9 cellular contexts compared by ENCODE assay signal in the genomic region with DNA sequence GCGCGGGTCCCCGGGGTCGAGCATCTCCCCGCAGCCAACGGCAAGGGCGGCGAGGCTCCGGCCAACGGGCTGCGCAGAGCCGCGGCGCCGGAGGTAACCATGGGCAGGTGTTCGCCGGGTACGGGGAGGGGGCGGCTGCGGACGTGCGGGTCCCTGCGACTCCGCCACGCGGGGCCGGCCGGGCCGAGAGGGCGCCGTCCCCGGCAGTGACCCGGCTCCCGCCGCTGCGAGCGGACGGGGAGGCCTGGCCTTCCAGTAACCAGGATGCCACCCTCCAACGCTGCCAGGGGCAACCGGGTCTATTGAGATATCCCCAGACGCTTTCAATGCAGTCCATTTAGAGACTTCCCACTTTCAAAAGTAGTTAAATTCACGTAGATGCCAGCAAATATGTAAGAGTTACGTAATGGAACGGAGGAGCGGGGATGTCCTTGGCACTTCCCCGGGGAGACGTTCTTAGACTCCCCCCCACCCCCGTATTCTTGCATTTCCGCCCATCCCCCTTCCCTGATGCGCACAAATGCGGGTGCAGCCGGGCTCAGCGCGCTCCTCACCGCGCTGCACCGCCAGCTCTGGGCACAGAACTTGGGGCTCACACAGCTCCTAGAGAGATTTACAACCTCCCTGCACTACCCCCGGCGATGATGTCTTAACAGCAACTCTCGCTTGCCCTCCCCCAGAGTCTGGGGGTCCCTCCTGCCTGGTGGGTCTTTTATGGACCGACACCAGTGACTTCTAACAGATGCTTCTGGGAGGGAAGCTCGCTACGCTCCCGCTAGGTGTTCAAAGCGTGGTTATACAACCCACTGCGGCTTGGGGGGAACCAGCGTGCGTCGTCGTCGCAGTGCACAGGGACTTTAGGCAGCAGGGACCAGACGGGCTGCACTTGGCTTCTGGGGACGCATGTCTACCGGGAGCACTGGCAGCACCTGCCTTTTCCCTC. TPM values are rescaled to one million over a fixed set of nuclear protein-coding genes. Genes with fewer than 3 reads are reported as not detected.
A peak's percentile ranks its signal among the peaks of the same experiment; 100 is the strongest.
DNase-seq lines count a peak whose midpoint lies in the region; ATAC-seq, FAIRE-seq and TF ChIP-seq lines count a peak whose summit lies in the region.
"Had no signal": no experiment of that assay in that cellular context is flagged by ENCODE, and none has a peak within 500 bp of the region (broad histone marks: within the 10 kb centered on the region; RNA-seq: fewer than 3 reads in every experiment).

No MANE protein-coding gene starts in this region.

- TF ChIP-seq EP300 in H1 (IDR thresholded peaks at IDR 0.05; ENCODE audit: borderline replicate concordance in 1 of 2, low read depth in 2 of 2, low read length in 2 of 2), result no peak

- H3K27ac ChIP-seq in H1 (ENCODE audit: low read depth, low read length) (no peak overlapping the region), vagina (peak overlapping the region; percentile 46)
- H3K27ac ChIP-seq: 22Rv1 had no signal

- peaks cover 50% of the 10 kb centered on the region for H3K4me1 Mint-ChIP-seq in activated CD4-positive, alpha-beta T cell treated with anti-CD3 and anti-CD28 coated beads for 36 hours
- peaks cover 9 to 19% (median 17%) of the 10 kb centered on the region in 4 donors for H3K4me1 Mint-ChIP-seq in naive thymus-derived CD8-positive, alpha-beta T cell

- no peak for TF ChIP-seq POLR2A in H1 (IDR thresholded peaks at IDR 0.05; ENCODE audit: control extremely low read depth in 1 of 2, low read depth in 2 of 2, low read length in 2 of 2)
- no peak for TF ChIP-seq POLR2A in vagina (IDR thresholded peaks at IDR 0.05)

- WGBS in H1 (ENCODE audit: extremely low coverage in 1 of 2, insufficient coverage in 1 of 2, insufficient read length in 1 of 2, insufficient replicate concordance in 2 of 2, low coverage in 1 of 2, low lambda C conversion rate in 2 of 2, missing lambda C conversion rate in 1 of 2), 2 experiments, result 2% methylated on average over 74 of the region's 74 CpGs; no CpG with 5 or more reads in 1 of the 2 experiments

- no peak overlapping the region for H2BK15ac ChIP-seq in H1 (ENCODE audit: low read length)

- H2BK12ac ChIP-seq in H1 (ENCODE audit: low read depth, low read length), result no peak overlapping the region

- H3K27me3 ChIP-seq in H1 (replicated peaks in 1 of 4; ENCODE audit: control insufficient read depth in 3 of 4, extremely low read depth in 1 of 4, insufficient read depth in 3 of 4, low read length in 3 of 4), result peaks cover 47 to 77% (median 72%) of the 10 kb centered on the region in 4 experiments
- peaks cover 4% of the 10 kb centered on the region for H3K27me3 ChIP-seq in vagina

- no peak for TF ChIP-seq RAD21 in H1 (IDR thresholded peaks at IDR 0.05 in 1 of 2, conservative IDR thresholded peaks at IDR 0.05 in 1 of 2; ENCODE audit: low read depth in 2 of 2, low read length in 2 of 2)

- peak overlapping the region; percentile 44 to 74 (median 53) for H3K4me3 ChIP-seq in H1 (ENCODE audit: extremely low read depth in 1 of 4, insufficient read depth in 2 of 4, low read depth in 3 of 4, low read length in 4 of 4)
- peak overlapping the region; percentile 46 to 47 for H3K4me3 ChIP-seq in vagina

- no peak overlapping the region for H3K9ac ChIP-seq in H1 (replicated peaks in 1 of 4; ENCODE audit: extremely low read depth in 1 of 4, low read depth in 3 of 4, low read length in 3 of 4)

- H4K8ac ChIP-seq in H1 (ENCODE audit: extremely low read depth, insufficient read depth, low read length), result no peak overlapping the region

- peak; percentile 68 for DNase-seq in DMS 273 (lab: John Stamatoyannopoulos, UW; ENCODE audit: unreplicated experiment)
- no peak for DNase-seq in DMS 273 treated with DMSO at 0.1 percent for 48 hours (lab: John Stamatoyannopoulos, UW)
- peak; percentile 62 for DNase-seq in activated CD4-positive, alpha-beta T cell treated with anti-CD3 and anti-CD28 coated beads for 36 hours
- peak in 1 of 2 experiments; percentile 64 for DNase-seq in H1 (ENCODE audit: low read depth in 1 of 2, low spot score in 2 of 2)
- DNase-seq in naive thymus-derived CD8-positive, alpha-beta T cell, result no peak
- peak in 1 of 2 donors; percentile 67 for DNase-seq in vagina (ENCODE audit: extremely low spot score in 2 of 2)
- DNase-seq in KG1 (lab: John Stamatoyannopoulos, UW), result no peak

- H3K4me2 ChIP-seq in H1 (ENCODE audit: insufficient read depth in 1 of 2, low read depth in 2 of 2, low read length in 2 of 2), result peak overlapping the region; percentile 88 to 95

- H3K4ac ChIP-seq in H1 (replicated peaks; ENCODE audit: insufficient read length, low read depth, low read length), result no peak overlapping the region

- H3K27ac Mint-ChIP-seq in activated CD4-positive, alpha-beta T cell treated with anti-CD3 and anti-CD28 coated beads for 36 hours, result peak overlapping the region; percentile 90
- peak overlapping the region in 1 of 10 donors; percentile 24 for H3K27ac Mint-ChIP-seq in naive thymus-derived CD8-positive, alpha-beta T cell

- H2BK20ac ChIP-seq in H1 (ENCODE audit: low read length), result no peak overlapping the region

- peaks cover 42% of the 10 kb centered on the region for H3K27me3 Mint-ChIP-seq in activated CD4-positive, alpha-beta T cell treated with anti-CD3 and anti-CD28 coated beads for 36 hours
- H3K27me3 Mint-ChIP-seq in naive thymus-derived CD8-positive, alpha-beta T cell, result peaks cover 41 to 68% (median 54%) of the 10 kb centered on the region in 5 donors

- H3K4me1 ChIP-seq in H1 (replicated peaks in 1 of 4; ENCODE audit: control insufficient read depth in 3 of 4, insufficient read depth in 4 of 4, low read length in 3 of 4) (peaks cover 2 to 8% (median 5%) of the 10 kb centered on the region in 4 experiments; a peak in 5 of 7 replicates), vagina (peaks cover 10% of the 10 kb centered on the region)

- no peak overlapping the region; the same call in 1 of the 2 replicates for H2AFZ ChIP-seq in H1 (ENCODE audit: low read length)

- FAIRE-seq in H1 (lab: Jason Lieb, UNC), result no peak

- peak; percentile 23 for ATAC-seq in HG03045 (IDR thresholded peaks at IDR 0.05; ENCODE audit: unreplicated experiment)
- peak; percentile 27 for ATAC-seq in activated CD4-positive, alpha-beta T cell treated with anti-CD3 and anti-CD28 coated beads for 36 hours
- no peak for ATAC-seq in naive thymus-derived CD8-positive, alpha-beta T cell

- H3K23ac ChIP-seq in H1 (ENCODE audit: insufficient read length), result no peak overlapping the region

- H3K18ac ChIP-seq in H1 (ENCODE audit: extremely low read depth, low read length), result no peak overlapping the region

- POLR2A ChIA-PET in activated CD4-positive, alpha-beta T cell treated with anti-CD3 and anti-CD28 coated beads for 36 hours (lab: Charles Lee), result no interaction called here
- POLR2A ChIA-PET in H1 (lab: Charles Lee; ENCODE audit: partially characterized antibody), result no interaction called here
- POLR2A ChIA-PET in naive thymus-derived CD8-positive, alpha-beta T cell (lab: Charles Lee), result no interaction called here

- H3K36me3 Mint-ChIP-seq in activated CD4-positive, alpha-beta T cell treated with anti-CD3 and anti-CD28 coated beads for 36 hours (ENCODE audit: low read depth), result peaks cover 13% of the 10 kb centered on the region
- peaks cover 0 to 4% (median 0%) of the 10 kb centered on the region in 3 donors for H3K36me3 Mint-ChIP-seq in naive thymus-derived CD8-positive, alpha-beta T cell

- no peak overlapping the region for H2BK5ac ChIP-seq in H1 (ENCODE audit: low read depth, low read length)

- peaks cover 3% of the 10 kb centered on the region; the same call in 1 of the 2 replicates for H3K23me2 ChIP-seq in H1 (ENCODE audit: low read depth, low read length)

- intact Hi-C loops in activated CD4-positive, alpha-beta T cell treated with anti-CD3 and anti-CD28 coated beads for 36 hours (cut with DNase I, micrococcal nuclease), result loop anchor here (5.0 to 10.0 kb wide), 5 partner anchors 100 to 1522 kb away; partner anchors contain the start of genes ACSL3 (in 1 of the 2), FARSB (in 1 of the 2) and WDFY1 (in 1 of the 2)
- intact Hi-C loops in vagina (cut with DNase I), result no loop called here

- H4K91ac ChIP-seq in H1 (replicated peaks; ENCODE audit: insufficient read length, low read length), result no peak overlapping the region

- H3K14ac ChIP-seq in H1 (ENCODE audit: insufficient read length), result no peak overlapping the region

- H3K79me1 ChIP-seq in H1 (ENCODE audit: low read depth, low read length), result no peaks in the 10 kb centered on the region

- peaks cover 10% of the 10 kb centered on the region for H3K9me3 Mint-ChIP-seq in activated CD4-positive, alpha-beta T cell treated with anti-CD3 and anti-CD28 coated beads for 36 hours (ENCODE audit: low read depth)
- peaks cover 0 to 6% (median 1%) of the 10 kb centered on the region in 9 donors for H3K9me3 Mint-ChIP-seq in naive thymus-derived CD8-positive, alpha-beta T cell

- no peaks in the 10 kb centered on the region for H3K9me3 ChIP-seq in H1 (ENCODE audit: insufficient read depth in 2 of 2, low read depth in 1 of 2, low read length in 1 of 2)
- H3K9me3 ChIP-seq in vagina, result no peaks in the 10 kb centered on the region

- H2BK120ac ChIP-seq in H1 (replicated peaks; ENCODE audit: low read depth, low read length), result no peak overlapping the region

- no peaks in the 10 kb centered on the region for H4K20me1 ChIP-seq in H1 (replicated peaks in 1 of 2; ENCODE audit: control insufficient read depth in 1 of 2, insufficient read depth in 2 of 2, low read length in 2 of 2)

- H3K79me2 ChIP-seq in H1 (ENCODE audit: control insufficient read depth in 1 of 2, insufficient read depth in 2 of 2, low read length in 2 of 2), result no peaks in the 10 kb centered on the region

- no peak overlapping the region for H3K56ac ChIP-seq in H1 (replicated peaks; ENCODE audit: insufficient read length, low read depth, low read length)

- H3K36me3 ChIP-seq in H1 (ENCODE audit: control insufficient read depth in 2 of 4, insufficient read depth in 4 of 4, low read length in 3 of 4), result peaks cover 0 to 4% (median 0%) of the 10 kb centered on the region in 4 experiments; a peak in 1 of 8 replicates
- no peaks in the 10 kb centered on the region for H3K36me3 ChIP-seq in vagina

- no peak overlapping the region for H4K5ac ChIP-seq in H1 (ENCODE audit: insufficient read length, low read depth, low read length)

- CTCF ChIA-PET in activated CD4-positive, alpha-beta T cell treated with anti-CD3 and anti-CD28 coated beads for 36 hours (lab: Charles Lee), result interaction anchor here (0.5 to 0.6 kb wide), 3 partner anchors 8 to 136 kb away, joined by 3 to 4 read pairs (median 3); no protein-coding TSS in a partner anchor
- CTCF ChIA-PET in H1 (lab: Charles Lee; ENCODE audit: partially characterized antibody), result interaction anchor here (1.6 to 1.7 kb wide), 2 partner anchors 107 to 138 kb away, joined by 4 read pairs; no protein-coding TSS in a partner anchor

- no peak overlapping the region for H2AK5ac ChIP-seq in H1 (ENCODE audit: low read depth, low read length)

- peak overlapping the region; percentile 85 for H3K4me3 Mint-ChIP-seq in activated CD4-positive, alpha-beta T cell treated with anti-CD3 and anti-CD28 coated beads for 36 hours
- H3K4me3 Mint-ChIP-seq in naive thymus-derived CD8-positive, alpha-beta T cell, result peak overlapping the region; percentile 41 to 81 (median 68)

- no peak for TF ChIP-seq CTCF in H1 (IDR thresholded peaks at IDR 0.05; ENCODE audit: control extremely low read depth in 1 of 3, insufficient read depth in 1 of 3, low read depth in 1 of 3, low read length in 3 of 3)
- TF ChIP-seq CTCF in vagina (IDR thresholded peaks at IDR 0.05), result no peak

RNA-seq across cellular contexts. Expression of gene SGPP2, which starts 0.7 kb away (rescaled TPM):
- 10 to 100 TPM in 1 of 2 experiments, 1 to 10 TPM in 1; 9.4 to 12.1 TPM for total RNA-seq in activated CD4-positive, alpha-beta T cell treated with anti-CD3 and anti-CD28 coated beads for 36 hours
- not detected in 2 replicates for total RNA-seq in H1 (2021; fragmentation: NEBNext Ultra II Directional; extraction: Animal tissue kit (Norgen Biotek cat#: 25700))
- 0.27 and 0.29 TPM in 2 replicates for polyA plus RNA-seq in H1 (2011; rRNA removed)
- 0.12 TPM for polyA plus RNA-seq in H1 (2011; cell fraction: cytosol; rRNA removed)
- 0.07 TPM for polyA plus RNA-seq in H1 (2011; cell fraction: nucleus; rRNA removed)
- polyA plus RNA-seq in H1 (2012, experiment 1 of 2), result 0.31 to 0.65 TPM (median 0.41 TPM) in 4 replicates
- 0.09 TPM for polyA plus RNA-seq in H1 (2012, experiment 2 of 2)
- polyA plus RNA-seq in H1 (2013, experiment 1 of 2), result 0.06 TPM
- polyA plus RNA-seq in H1 (2013, experiment 2 of 2), result 0.02 TPM
- polyA minus RNA-seq in H1 (2011; rRNA and poly(A)+ RNA removed), result 0.16 and 0.41 TPM in 2 replicates
- polyA minus RNA-seq in H1 (2011; cell fraction: cytosol; rRNA and poly(A)+ RNA removed), result not detected
- polyA minus RNA-seq in H1 (2011; cell fraction: nucleus; rRNA and poly(A)+ RNA removed), result not detected
- total RNA-seq in naive thymus-derived CD8-positive, alpha-beta T cell, result under 1 TPM; 0.31 to 0.33 TPM
- polyA plus RNA-seq in naive thymus-derived CD8-positive, alpha-beta T cell, result not detected
- total RNA-seq in vagina, result 24.8 TPM

Comparison
In these comparisons a context has a peak if more than half of its experiments do, and no peak if none do; other contexts are left out.
1. DNase-seq: peak in DMS 273 (single experiment) and activated CD4-positive, alpha-beta T cell treated with anti-CD3 and anti-CD28 coated beads for 36 hours (single experiment); none in DMS 273 treated with DMSO at 0.1 percent for 48 hours (single experiment), naive thymus-derived CD8-positive, alpha-beta T cell (0 of 10) and KG1 (single experiment).
2. ATAC-seq: peak in HG03045 (single experiment) and activated CD4-positive, alpha-beta T cell treated with anti-CD3 and anti-CD28 coated beads for 36 hours (single experiment); none in naive thymus-derived CD8-positive, alpha-beta T cell (0 of 2).